Comparison of ENCODE assay signal across 19 cellular contexts in genomic region chr1:15362096-15362736, GRCh38. TPM values are rescaled to one million over a fixed set of nuclear protein-coding genes. Genes with fewer than 3 reads are reported as not detected.
DNase-seq lines count a peak whose midpoint lies in the region; ATAC-seq, FAIRE-seq and TF ChIP-seq lines count a peak whose summit lies in the region.
"Had no signal": no experiment of that assay in that cellular context is flagged by ENCODE, and none has a peak within 500 bp of the region (broad histone marks: within the 10 kb centered on the region; RNA-seq: fewer than 3 reads in every experiment).

No MANE protein-coding gene starts in this region.

- no peak overlapping the region for H3K14ac ChIP-seq in mesenchymal stem cell (ENCODE audit: low read length in 2 of 2)

- H3K9me3 Mint-ChIP-seq in natural killer cell, result no peaks in the 10 kb centered on the region
- H3K9me3 Mint-ChIP-seq in natural killer cell treated with Interleukin-12 subunit alpha and Interleukin-12 subunit beta and Interleukin-15 and Interleukin-18, amount 100 ng/mL, for 72 hours, result no peaks in the 10 kb centered on the region
- H3K9me3 Mint-ChIP-seq in stimulated activated naive B cell treated with anti-CD40 and anti-IgM and Interleukin-4, amounts not matched to agents 10 μg/mL and 1 μg/mL and 100 μg/mL, for 72 hours, result no peaks in the 10 kb centered on the region
- H3K9me3 Mint-ChIP-seq: CD4-positive, alpha-beta memory T cell had no signal

- H3K27ac Mint-ChIP-seq in natural killer cell, result peak overlapping the region in 1 of 2 donors; percentile 42
- H3K27ac Mint-ChIP-seq in natural killer cell treated with Interleukin-12 subunit alpha and Interleukin-12 subunit beta and Interleukin-15 and Interleukin-18, amount 100 ng/mL, for 72 hours, result peak overlapping the region in 1 of 2 donors; percentile 0
- H3K27ac Mint-ChIP-seq in stimulated activated naive B cell treated with anti-CD40 and anti-IgM and Interleukin-4, amounts not matched to agents 10 μg/mL and 1 μg/mL and 100 μg/mL, for 72 hours, result peak overlapping the region; percentile 0

- H3K79me2 ChIP-seq in K562 (ENCODE audit: control insufficient read depth, insufficient read depth, low read length), result no peaks in the 10 kb centered on the region

- H2BK12ac ChIP-seq in mesenchymal stem cell (ENCODE audit: low read length in 2 of 2), result no peak overlapping the region

- no peak for TF ChIP-seq CTCF in natural killer cell (IDR thresholded peaks at IDR 0.05)
- no peak for TF ChIP-seq CTCF in K562 (IDR thresholded peaks at IDR 0.05 in 2 of 3, conservative IDR thresholded peaks at IDR 0.05 in 1 of 3; ENCODE audit: insufficient read depth in 2 of 3, low read depth in 1 of 3, low read length in 3 of 3)
- TF ChIP-seq CTCF in BE2C (IDR thresholded peaks at IDR 0.05; ENCODE audit: low read depth, low read length), result no peak

- H3K27me3 ChIP-seq in K562 (ENCODE audit: control insufficient read depth in 2 of 2, insufficient read depth in 2 of 2, low read length in 2 of 2) (peaks cover 3 to 29% of the 10 kb centered on the region in 2 experiments), mesenchymal stem cell (ENCODE audit: control insufficient read depth in 1 of 2, insufficient read depth in 1 of 2, low read length in 2 of 2) (peaks cover 0 to 3% of the 10 kb centered on the region in 2 experiments), BE2C (no peaks in the 10 kb centered on the region)
- H3K27me3 ChIP-seq: BLaER1 had no signal

- POLR2A ChIA-PET in K562 (lab: Yijun Ruan, JAX), result interaction anchor here (0.8 kb wide), 1 partner anchor 11 kb away, joined by 3 read pairs; no protein-coding TSS in a partner anchor

- no peak overlapping the region for H4K91ac ChIP-seq in mesenchymal stem cell (ENCODE audit: low read length)

- no peak overlapping the region for H3K23ac ChIP-seq in mesenchymal stem cell (ENCODE audit: low read length in 2 of 2)

- H3K27ac ChIP-seq in K562 (ENCODE audit: extremely low read depth, low read depth, low read length), result no peak overlapping the region
- H3K27ac ChIP-seq in mesenchymal stem cell (ENCODE audit: low read length, poor library complexity, severe bottlenecking), result no peak overlapping the region
- H3K27ac ChIP-seq: 22Rv1, BLaER1 had no signal

- H3K9ac ChIP-seq in K562 (ENCODE audit: insufficient read depth in 1 of 2, low read depth in 2 of 2, low read length in 2 of 2) (no peak overlapping the region), mesenchymal stem cell (ENCODE audit: low read length) (no peak overlapping the region)
- H3K9ac ChIP-seq: BLaER1 had no signal

- intact Hi-C loops in natural killer cell (cut with micrococcal nuclease), result no loop called here
- intact Hi-C loops in K562 (cut with micrococcal nuclease), result no loop called here
- intact Hi-C loops in left cardiac atrium (cut with DNase I), result no loop called here
- intact Hi-C loops in head of caudate nucleus (cut with DNase I), result no loop called here

- no peak overlapping the region for H2BK15ac ChIP-seq in mesenchymal stem cell (ENCODE audit: low read depth, poor library complexity, severe bottlenecking)

- no peak overlapping the region for H2BK120ac ChIP-seq in mesenchymal stem cell (ENCODE audit: low read depth, low read length)

- WGBS in K562 (ENCODE audit: insufficient coverage, low coverage, missing lambda C conversion rate), result 35% methylated on average over 13 of the region's 13 CpGs
- WGBS in mesenchymal stem cell, result 90% methylated on average over 13 of the region's 13 CpGs

- no peak overlapping the region for H3K4me3 Mint-ChIP-seq in natural killer cell
- no peak overlapping the region for H3K4me3 Mint-ChIP-seq in natural killer cell treated with Interleukin-12 subunit alpha and Interleukin-12 subunit beta and Interleukin-15 and Interleukin-18, amount 100 ng/mL, for 72 hours
- no peak overlapping the region for H3K4me3 Mint-ChIP-seq in stimulated activated naive B cell treated with anti-CD40 and anti-IgM and Interleukin-4, amounts not matched to agents 10 μg/mL and 1 μg/mL and 100 μg/mL, for 72 hours
- H3K4me3 Mint-ChIP-seq: CD14-positive monocyte; CD4-positive, alpha-beta memory T cell had no signal

- no peaks in the 10 kb centered on the region for H3K36me3 ChIP-seq in K562 (ENCODE audit: control insufficient read depth, insufficient read depth, low read length)
- no peaks in the 10 kb centered on the region for H3K36me3 ChIP-seq in mesenchymal stem cell (ENCODE audit: control insufficient read depth in 1 of 2, insufficient read depth in 2 of 2, low read depth in 1 of 2, low read length in 2 of 2)
- H3K36me3 ChIP-seq in BE2C, result no peaks in the 10 kb centered on the region
- H3K36me3 ChIP-seq: BLaER1 had no signal

- no peak for TF ChIP-seq RAD21 in K562 (CRISPR knock-in tag; conservative IDR thresholded peaks at IDR 0.05 in 1 of 2, IDR thresholded peaks at IDR 0.05 in 1 of 2)

- no peak for TF ChIP-seq POLR2A in K562 (conservative IDR thresholded peaks at IDR 0.05)

- no peak for FAIRE-seq in K562 (lab: Jason Lieb, UNC)
- FAIRE-seq: A549 had no signal

- no peaks in the 10 kb centered on the region for H3K9me1 ChIP-seq in K562 (ENCODE audit: control insufficient read depth, insufficient read depth, low read length)

- no peak overlapping the region for H3K4ac ChIP-seq in mesenchymal stem cell (ENCODE audit: low read depth in 1 of 2, low read length in 2 of 2)

- H4K8ac ChIP-seq in mesenchymal stem cell (ENCODE audit: low read length), result peak overlapping the region; percentile 19

- peaks cover 0 to 5% of the 10 kb centered on the region in 2 donors for H3K27me3 Mint-ChIP-seq in natural killer cell (ENCODE audit: low read depth in 2 of 2)
- no peaks in the 10 kb centered on the region for H3K27me3 Mint-ChIP-seq in natural killer cell treated with Interleukin-12 subunit alpha and Interleukin-12 subunit beta and Interleukin-15 and Interleukin-18, amount 100 ng/mL, for 72 hours
- H3K27me3 Mint-ChIP-seq in stimulated activated naive B cell treated with anti-CD40 and anti-IgM and Interleukin-4, amounts not matched to agents 10 μg/mL and 1 μg/mL and 100 μg/mL, for 72 hours, result peaks cover 12 to 15% of the 10 kb centered on the region in 2 donors
- H3K27me3 Mint-ChIP-seq: CD4-positive, alpha-beta memory T cell had no signal

- no peak overlapping the region for H3K18ac ChIP-seq in mesenchymal stem cell (ENCODE audit: low read depth in 1 of 2, low read length in 2 of 2)

- no peak overlapping the region for H2BK5ac ChIP-seq in mesenchymal stem cell (ENCODE audit: low read depth, low read length, poor library complexity, severe bottlenecking)

- H3K4me3 ChIP-seq in K562 (no peak overlapping the region), mesenchymal stem cell (ENCODE audit: insufficient read depth in 1 of 2, low read depth in 1 of 2, low read length in 2 of 2) (no peak overlapping the region), BE2C (ENCODE audit: low read depth, low read length) (no peak overlapping the region)
- H3K4me3 ChIP-seq: A549, BLaER1 had no signal

- CTCF ChIA-PET in K562 (lab: Yijun Ruan, JAX; ENCODE audit: low intra/inter-chr PET ratio), result no interaction called here

- no peaks in the 10 kb centered on the region for H4K20me1 ChIP-seq in K562 (replicated peaks; ENCODE audit: control insufficient read depth, insufficient read depth, low read length)
- H4K20me1 ChIP-seq: BLaER1 had no signal

- H3K4me1 ChIP-seq in K562 (replicated peaks in 1 of 2; ENCODE audit: control insufficient read depth in 2 of 2, insufficient read depth in 2 of 2, low read length in 2 of 2) (peaks cover 12 to 13% of the 10 kb centered on the region in 2 experiments), mesenchymal stem cell (ENCODE audit: control insufficient read depth, insufficient read depth, low read depth, low read length) (peaks cover 3% of the 10 kb centered on the region), BE2C (no peaks in the 10 kb centered on the region)
- H3K4me1 ChIP-seq: BLaER1 had no signal

- H3K4me2 ChIP-seq in K562 (ENCODE audit: insufficient read depth, low read length), result no peak overlapping the region
- H3K4me2 ChIP-seq in mesenchymal stem cell (ENCODE audit: low read length, poor library complexity, severe bottlenecking), result no peak overlapping the region
- H3K4me2 ChIP-seq: A549, BLaER1 had no signal

- H3K79me1 ChIP-seq in mesenchymal stem cell (replicated peaks; ENCODE audit: low read length, poor library complexity, severe bottlenecking), result no peaks in the 10 kb centered on the region

- H3K4me1 Mint-ChIP-seq in natural killer cell, result peaks cover 14 to 21% of the 10 kb centered on the region in 2 donors
- peaks cover 7 to 16% of the 10 kb centered on the region in 2 donors for H3K4me1 Mint-ChIP-seq in natural killer cell treated with Interleukin-12 subunit alpha and Interleukin-12 subunit beta and Interleukin-15 and Interleukin-18, amount 100 ng/mL, for 72 hours (ENCODE audit: low read depth in 2 of 2)
- H3K4me1 Mint-ChIP-seq in stimulated activated naive B cell treated with anti-CD40 and anti-IgM and Interleukin-4, amounts not matched to agents 10 μg/mL and 1 μg/mL and 100 μg/mL, for 72 hours, result peaks cover 0 to 5% of the 10 kb centered on the region in 2 donors
- H3K4me1 Mint-ChIP-seq: CD4-positive, alpha-beta memory T cell had no signal

- TF ChIP-seq EP300 in K562 (IDR thresholded peaks at IDR 0.05; ENCODE audit: low read length), result no peak

- peak; percentile 27 to 29 (median 29) for ATAC-seq in natural killer cell
- ATAC-seq in natural killer cell treated with Interleukin-12 subunit alpha and Interleukin-12 subunit beta and Interleukin-15 and Interleukin-18, amount 100 ng/mL, for 72 hours, result no peak
- ATAC-seq in K562, result no peak
- no peak for ATAC-seq in stimulated activated naive B cell treated with anti-CD40 and anti-IgM and Interleukin-4, amounts not matched to agents 10 μg/mL and 1 μg/mL and 100 μg/mL, for 72 hours (replicated peaks)
- no peak for ATAC-seq in left cardiac atrium
- ATAC-seq: A549 had no signal

- BruUV-seq in K562 (replicated peaks; lab: Mats Ljungman, UMichigan), result no TSS peak

- H3K36me3 Mint-ChIP-seq in natural killer cell, result no peaks in the 10 kb centered on the region
- no peaks in the 10 kb centered on the region for H3K36me3 Mint-ChIP-seq in natural killer cell treated with Interleukin-12 subunit alpha and Interleukin-12 subunit beta and Interleukin-15 and Interleukin-18, amount 100 ng/mL, for 72 hours
- H3K36me3 Mint-ChIP-seq in stimulated activated naive B cell treated with anti-CD40 and anti-IgM and Interleukin-4, amounts not matched to agents 10 μg/mL and 1 μg/mL and 100 μg/mL, for 72 hours, result no peaks in the 10 kb centered on the region
- H3K36me3 Mint-ChIP-seq: CD14-positive monocyte; CD4-positive, alpha-beta memory T cell had no signal

- H2AFZ ChIP-seq in K562 (ENCODE audit: low read depth, low read length) (no peak overlapping the region), mesenchymal stem cell (ENCODE audit: low read depth, low read length) (no peak overlapping the region)

- DNase-seq in natural killer cell, result no peak
- DNase-seq in natural killer cell treated with Interleukin-12 subunit alpha and Interleukin-12 subunit beta and Interleukin-15 and Interleukin-18, amount 100 ng/mL, for 72 hours (ENCODE audit: low spot score), result no peak
- no peak for DNase-seq in K562 (ENCODE audit: extremely low read depth in 1 of 4, low spot score in 3 of 4)
- DNase-seq in mesenchymal stem cell, result no peak
- DNase-seq in stimulated activated naive B cell treated with anti-CD40 and anti-IgM and Interleukin-4, amounts not matched to agents 10 μg/mL and 1 μg/mL and 100 μg/mL, for 72 hours, result no peak
- DNase-seq in left cardiac atrium, result no peak
- no peak for DNase-seq in BE2C
- DNase-seq in head of caudate nucleus, result no peak
- DNase-seq: AML-193; CD4-positive, alpha-beta memory T cell; DMS153; DMS79; GDM1; GOT3; H7 had no signal

- in situ Hi-C loops in K562 (cut with MboI), result no loop called here

- no peaks in the 10 kb centered on the region for H3K9me3 ChIP-seq in K562 (replicated peaks; ENCODE audit: control insufficient read depth, insufficient read depth, low read depth, low read length)
- H3K9me3 ChIP-seq in mesenchymal stem cell (ENCODE audit: control insufficient read depth, low read length), result no peaks in the 10 kb centered on the region
- no peaks in the 10 kb centered on the region for H3K9me3 ChIP-seq in BE2C
- H3K9me3 ChIP-seq: A549, BLaER1 had no signal

- H2AK5ac ChIP-seq in mesenchymal stem cell (ENCODE audit: low read length, severe bottlenecking), result no peak overlapping the region

RNA-seq across cellular contexts. Expression of gene EFHD2, which starts 47.5 kb away (rescaled TPM):
- total RNA-seq in natural killer cell (100 to 1,000 TPM; 804 to 952 (median 855) TPM), K562 (2014; rRNA removed) (53.6 and 62.9 TPM in 2 replicates), K562 (2014; rRNA removed; fragmentation: Illumina TruSeq; extraction: Trizol) (8.6 and 8.8 TPM in 2 replicates), K562 (2015; rRNA removed; fragmentation: Illumina TruSeq; extraction: Trizol) (25.2 and 27.9 TPM in 2 replicates), K562 (2021) (64.3 and 70.0 TPM in 2 replicates), left cardiac atrium (10 to 100 TPM; 19.1 to 24.0 TPM)
- 100 to 1,000 TPM; 164 to 185 TPM for total RNA-seq in natural killer cell treated with Interleukin-12 subunit alpha and Interleukin-12 subunit beta and Interleukin-15 and Interleukin-18, amount 100 ng/mL, for 72 hours
- total RNA-seq in K562 (2011; cell fraction: chromatin; rRNA removed; ENCODE audit: low replicate concordance), result 5.8 and 18.8 TPM in 2 replicates
- total RNA-seq in K562 (2011; cell fraction: nucleolus; rRNA removed), result 14.5 and 18.0 TPM in 2 replicates
- total RNA-seq in K562 (2011; cell fraction: nucleoplasm; rRNA removed), result 10.8 and 14.2 TPM in 2 replicates
- polyA plus RNA-seq in K562 (2011; rRNA removed) (19.7 and 22.8 TPM in 2 replicates), K562 (2014; fragmentation: Illumina TruSeq; extraction: Trizol) (26.1 and 40.7 TPM in 2 replicates), K562 (2014; fragmentation: Nextera tagmentation; extraction: Ambion mirVana) (1 to 10 TPM; 1.7 to 1.8 TPM), K562 (2014; rRNA removed) (62.3 and 73.5 TPM in 2 replicates)
- 25.0 and 52.4 TPM in 2 replicates for polyA plus RNA-seq in K562 (2011; cell fraction: cytosol; rRNA removed)
- polyA plus RNA-seq in K562 (2011; cell fraction: nucleus; rRNA removed), result 15.0 and 24.5 TPM in 2 replicates
- 38.1 and 44.7 TPM in 2 replicates for polyA plus RNA-seq in K562 (2012)
- 5.5 and 6.9 TPM in 2 replicates for polyA minus RNA-seq in K562 (2011; rRNA and poly(A)+ RNA removed)
- polyA minus RNA-seq in K562 (2011; cell fraction: cytosol; rRNA and poly(A)+ RNA removed), result 16.4 and 20.5 TPM in 2 replicates
- polyA minus RNA-seq in K562 (2011; cell fraction: nucleus; rRNA and poly(A)+ RNA removed), result 4.4 and 5.1 TPM in 2 replicates
- 46.3 TPM for polyA plus RNA-seq in mesenchymal stem cell (2013, experiment 1 of 2)
- polyA plus RNA-seq in mesenchymal stem cell (2013, experiment 2 of 2), result 45.6 TPM
- 8.8 TPM for polyA plus RNA-seq in BE2C (2012; ENCODE audit: insufficient read depth, insufficient read length, low read depth)

Comparison
In these comparisons a context has a peak if more than half of its experiments do, and no peak if none do; other contexts are left out.
1. ATAC-seq: peak in natural killer cell (3 of 3); none in natural killer cell treated with Interleukin-12 subunit alpha and Interleukin-12 subunit beta and Interleukin-15 and Interleukin-18, amount 100 ng/mL, for 72 hours (0 of 2), K562 (single experiment), stimulated activated naive B cell treated with anti-CD40 and anti-IgM and Interleukin-4, amounts not matched to agents 10 μg/mL and 1 μg/mL and 100 μg/mL, for 72 hours (0 of 2) and left cardiac atrium (0 of 2).
2. RNA of gene EFHD2, which starts 47.5 kb away (total RNA-seq): 804 to 952 TPM in natural killer cell; 164 to 185 TPM in natural killer cell treated with Interleukin-12 subunit alpha and Interleukin-12 subunit beta and Interleukin-15 and Interleukin-18, amount 100 ng/mL, for 72 hours, 5.8 to 70.0 TPM in K562 and 19.1 to 24.0 TPM in left cardiac atrium; every median in the first group is over 4 times any median in the second.